15 cellular contexts compared by ENCODE assay signal in the genomic region with DNA sequence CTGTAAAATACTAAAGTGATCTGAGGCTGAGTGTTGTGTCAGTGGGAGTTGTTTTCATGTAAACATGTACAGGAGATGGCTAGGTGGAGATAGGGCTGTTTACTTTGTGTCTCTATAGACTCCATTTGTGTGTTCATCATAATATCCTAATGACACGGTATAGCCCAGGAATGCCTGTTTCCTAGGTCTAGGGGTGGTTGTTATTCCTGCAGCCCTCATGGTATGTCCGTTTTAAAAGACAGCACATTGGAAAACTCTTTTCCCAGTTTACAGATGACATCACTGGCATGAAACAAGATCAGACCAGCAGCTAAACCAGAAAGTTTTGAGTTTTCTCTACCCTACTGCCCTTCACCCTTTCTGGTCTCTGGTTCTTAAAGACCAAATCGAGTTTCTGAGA.
DNase-seq lines count a peak whose midpoint lies in the region; ATAC-seq and TF ChIP-seq lines count a peak whose summit lies in the region.
"Had no signal": no experiment of that assay in that cellular context is flagged by ENCODE, and none has a peak within 500 bp of the region (broad histone marks: within the 10 kb centered on the region; RNA-seq: fewer than 3 reads in every experiment).

No MANE protein-coding gene starts in this region.

- H2AFZ ChIP-seq in GM23248, result no peak overlapping the region

- no peak overlapping the region for H3K27ac ChIP-seq in GM23248
- H3K27ac ChIP-seq in esophagus muscularis mucosa (replicated peaks in 1 of 4), result no peak overlapping the region
- H3K27ac ChIP-seq: cardiac muscle cell, psoas muscle had no signal

- intact Hi-C loops in esophagus muscularis mucosa (cut with DNase I), result loop anchor here (5.0 kb wide), 1 partner anchor 41 kb away; no protein-coding TSS in a partner anchor

- H3K27ac Mint-ChIP-seq in central memory CD8-positive, alpha-beta T cell (ENCODE audit: low read depth), result no peak overlapping the region
- H3K27ac Mint-ChIP-seq in mesothelial cell of epicardium, result no peak overlapping the region
- H3K27ac Mint-ChIP-seq: stimulated activated effector memory CD8-positive, alpha-beta T cell treated with anti-CD3 and anti-CD28 coated beads, Interleukin-12 subunit alpha, Interleukin-12 subunit beta, amount 100 ng/mL, for 72 hours had no signal

- DNase-seq in AG10803 (ENCODE audit: low read depth) (peak; percentile 46), GM23248 (no peak), mesothelial cell of epicardium (ENCODE audit: low spot score in 2 of 2, unreplicated experiment in 2 of 2) (no peak), ecto neural progenitor cell (ENCODE audit: low spot score) (no peak), esophagus muscularis mucosa (ENCODE audit: extremely low spot score) (no peak), mesenteric fat pad (ENCODE audit: low spot score) (no peak)
- no peak for DNase-seq in central memory CD8-positive, alpha-beta T cell (ENCODE audit: low spot score in 2 of 2)
- DNase-seq: activated CD4-positive, alpha-beta T cell treated with anti-CD3 and anti-CD28 coated beads, Interleukin-2, amount 50 U/mL, for 48 hours; activated effector memory CD4-positive, alpha-beta T cell treated with Interleukin-2 at 50 U/mL for 16 hours; NCI-H69; psoas muscle; stimulated activated CD4-positive, alpha-beta T cell treated with anti-CD3 and anti-CD28 coated beads, Interleukin-4, amount 100 ng/mL, for 24 hours had no signal

- H3K9me3 ChIP-seq in GM23248 (ENCODE audit: low read depth), result no peaks in the 10 kb centered on the region
- no peaks in the 10 kb centered on the region for H3K9me3 ChIP-seq in esophagus muscularis mucosa
- H3K9me3 ChIP-seq: psoas muscle had no signal

- H3K4me3 ChIP-seq in AG10803 (ENCODE audit: low read length) (no peak overlapping the region), GM23248 (0 out of 2 replicates have a peak overlapping the region, but pooled peaks have one; percentile 81), esophagus muscularis mucosa (no peak overlapping the region)
- H3K4me3 ChIP-seq: cardiac muscle cell, psoas muscle had no signal

- 0 out of 2 replicates have a peak, but pooled peaks cover 3% of the 10 kb centered on the region for H4K20me1 ChIP-seq in GM23248 (ENCODE audit: insufficient read depth)

- peak overlapping the region; percentile 5 for H3K4me3 Mint-ChIP-seq in central memory CD8-positive, alpha-beta T cell
- peak overlapping the region; percentile 84 for H3K4me3 Mint-ChIP-seq in mesothelial cell of epicardium
- H3K4me3 Mint-ChIP-seq: stimulated activated effector memory CD8-positive, alpha-beta T cell treated with anti-CD3 and anti-CD28 coated beads, Interleukin-12 subunit alpha, Interleukin-12 subunit beta, amount 100 ng/mL, for 72 hours had no signal

- TF ChIP-seq EP300 in esophagus muscularis mucosa (IDR thresholded peaks at IDR 0.05), result no peak

- no peak overlapping the region for H3K4me2 ChIP-seq in GM23248 (ENCODE audit: unreplicated experiment)

- H3K4me1 ChIP-seq in GM23248 (ENCODE audit: insufficient read depth), result peaks cover 14% of the 10 kb centered on the region
- H3K4me1 ChIP-seq in esophagus muscularis mucosa, result peaks cover 24 to 39% (median 32%) of the 10 kb centered on the region in 4 donors
- H3K4me1 ChIP-seq: psoas muscle had no signal

- no peak for ATAC-seq in central memory CD8-positive, alpha-beta T cell (replicated peaks; ENCODE audit: extremely low read depth, poor library complexity, severe bottlenecking)
- ATAC-seq in esophagus mucosa, result no peak
- ATAC-seq: psoas muscle; stimulated activated effector memory CD8-positive, alpha-beta T cell treated with anti-CD3 and anti-CD28 coated beads, Interleukin-12 subunit alpha, Interleukin-12 subunit beta, amount 100 ng/mL, for 72 hours had no signal

- in situ Hi-C loops in GM23248 (cut with MboI), result loop anchor here (10.0 kb wide), 1 partner anchor 109 kb away; no protein-coding TSS in a partner anchor

- WGBS in GM23248 (ENCODE audit: low coverage in 1 of 2, low lambda C conversion rate in 2 of 2, missing lambda C conversion rate in 2 of 2), 2 experiments, result 57 to 66% methylated on average over 3 of the region's 3 CpGs
- whole genome bisulfite sequencing in esophagus muscularis mucosa, result 73% methylated on average over 3 of the region's 3 CpGs

- peaks cover 16% of the 10 kb centered on the region; the same call in 1 of the 2 replicates for H3F3A ChIP-seq in GM23248 (ENCODE audit: insufficient read depth)

- no peaks in the 10 kb centered on the region for H3K9me3 Mint-ChIP-seq in central memory CD8-positive, alpha-beta T cell
- H3K9me3 Mint-ChIP-seq in mesothelial cell of epicardium, result no peaks in the 10 kb centered on the region
- H3K9me3 Mint-ChIP-seq: stimulated activated effector memory CD8-positive, alpha-beta T cell treated with anti-CD3 and anti-CD28 coated beads, Interleukin-12 subunit alpha, Interleukin-12 subunit beta, amount 100 ng/mL, for 72 hours had no signal

- TF ChIP-seq POLR2A in esophagus muscularis mucosa (IDR thresholded peaks at IDR 0.05; ENCODE audit: low read depth), result no peak

- H3K9ac ChIP-seq in GM23248, result no peak overlapping the region

- H3K36me3 ChIP-seq in GM23248 (ENCODE audit: low read depth) (no peaks in the 10 kb centered on the region), esophagus muscularis mucosa (no peaks in the 10 kb centered on the region)
- H3K36me3 ChIP-seq: cardiac muscle cell had no signal

- TF ChIP-seq CTCF in AG10803 (conservative IDR thresholded peaks at IDR 0.05; ENCODE audit: low read length) (no peak), mesothelial cell of epicardium (IDR thresholded peaks at IDR 0.05; ENCODE audit: unreplicated experiment) (no peak), esophagus muscularis mucosa (IDR thresholded peaks at IDR 0.05) (no peak)

- H3K4me1 Mint-ChIP-seq in central memory CD8-positive, alpha-beta T cell, result peaks cover 5% of the 10 kb centered on the region
- peaks cover 58% of the 10 kb centered on the region for H3K4me1 Mint-ChIP-seq in mesothelial cell of epicardium

- H3K9me2 ChIP-seq in GM23248 (ENCODE audit: insufficient read depth), result no peaks in the 10 kb centered on the region

- no peaks in the 10 kb centered on the region for H3K36me3 Mint-ChIP-seq in central memory CD8-positive, alpha-beta T cell (ENCODE audit: insufficient read depth)
- H3K36me3 Mint-ChIP-seq in mesothelial cell of epicardium, result no peaks in the 10 kb centered on the region
- H3K36me3 Mint-ChIP-seq: stimulated activated effector memory CD8-positive, alpha-beta T cell treated with anti-CD3 and anti-CD28 coated beads, Interleukin-12 subunit alpha, Interleukin-12 subunit beta, amount 100 ng/mL, for 72 hours had no signal

- H3K27me3 ChIP-seq in GM23248 (replicated peaks; ENCODE audit: insufficient read depth) (no peaks in the 10 kb centered on the region), esophagus muscularis mucosa (no peaks in the 10 kb centered on the region)
- H3K27me3 ChIP-seq: cardiac muscle cell had no signal

- peaks cover 34% of the 10 kb centered on the region for H3K79me2 ChIP-seq in GM23248 (ENCODE audit: insufficient read depth)

- peaks cover 57% of the 10 kb centered on the region for H3K27me3 Mint-ChIP-seq in central memory CD8-positive, alpha-beta T cell
- H3K27me3 Mint-ChIP-seq in mesothelial cell of epicardium (ENCODE audit: low read depth), result peaks cover 1% of the 10 kb centered on the region
